10 cellular contexts compared by ENCODE assay signal in genomic region chr13:23159205-23159586, GRCh38. TPM values are rescaled to one million over a fixed set of nuclear protein-coding genes. Genes with fewer than 3 reads are reported as not detected.
DNase-seq lines count a peak whose midpoint lies in the region; ATAC-seq lines count a peak whose summit lies in the region.
"Had no signal": no experiment of that assay in that cellular context is flagged by ENCODE, and none has a peak within 500 bp of the region (broad histone marks: within the 10 kb centered on the region; RNA-seq: fewer than 3 reads in every experiment).

No MANE protein-coding gene starts in this region.

- H3K36me3 ChIP-seq in adipocyte (ENCODE audit: control insufficient read depth, insufficient read depth, low read length, severe bottlenecking) = no peaks in the 10 kb centered on the region

- H3K4me1 ChIP-seq in adipocyte (ENCODE audit: control insufficient read depth, insufficient read depth, low read length) = peaks cover 3% of the 10 kb centered on the region

- intact Hi-C loops in left colon (cut with DNase I, micrococcal nuclease) = no loop called here

- no peaks in the 10 kb centered on the region for H3K9me3 ChIP-seq in adipocyte (ENCODE audit: control insufficient read depth, low read length)

- peak; percentile 79 for DNase-seq in COLO668 (lab: John Stamatoyannopoulos, UW; ENCODE audit: unreplicated experiment)
- DNase-seq in adipocyte (ENCODE audit: low read depth) = peak; percentile 16
- peak; percentile 79 for DNase-seq in iPS-NIHi11 (ENCODE audit: low spot score)
- peak in 1 of 2 donors; percentile 55 for DNase-seq in stimulated activated effector memory CD8-positive, alpha-beta T cell treated with anti-CD3 and anti-CD28 coated beads, Interleukin-12 subunit alpha, Interleukin-12 subunit beta, amount 100 ng/mL, for 72 hours (ENCODE audit: low spot score in 2 of 2)
- no peak for DNase-seq in left colon
- DNase-seq in stimulated activated naive CD4-positive, alpha-beta T cell (lab: John Stamatoyannopoulos, UW) = no peak

- H3K27me3 ChIP-seq in adipocyte (replicated peaks; ENCODE audit: control insufficient read depth, insufficient read depth, low read length) = peaks cover 24% of the 10 kb centered on the region

- no peak overlapping the region for H3K9ac ChIP-seq in adipocyte (ENCODE audit: low read length)

- no peak overlapping the region for H3K4me3 Mint-ChIP-seq in stimulated activated effector memory CD8-positive, alpha-beta T cell treated with anti-CD3 and anti-CD28 coated beads, Interleukin-12 subunit alpha, Interleukin-12 subunit beta, amount 100 ng/mL, for 72 hours
- H3K4me3 Mint-ChIP-seq: IgD-negative memory B cell had no signal

- H3K36me3 Mint-ChIP-seq in stimulated activated effector memory CD8-positive, alpha-beta T cell treated with anti-CD3 and anti-CD28 coated beads, Interleukin-12 subunit alpha, Interleukin-12 subunit beta, amount 100 ng/mL, for 72 hours = no peaks in the 10 kb centered on the region
- H3K36me3 Mint-ChIP-seq: IgD-negative memory B cell had no signal

- peaks cover 6% of the 10 kb centered on the region for H3K4me1 Mint-ChIP-seq in stimulated activated effector memory CD8-positive, alpha-beta T cell treated with anti-CD3 and anti-CD28 coated beads, Interleukin-12 subunit alpha, Interleukin-12 subunit beta, amount 100 ng/mL, for 72 hours

- peak overlapping the region; percentile 68 for H3K4me3 ChIP-seq in adipocyte (ENCODE audit: low read length)

- peaks cover 3% of the 10 kb centered on the region for H3K9me3 Mint-ChIP-seq in stimulated activated effector memory CD8-positive, alpha-beta T cell treated with anti-CD3 and anti-CD28 coated beads, Interleukin-12 subunit alpha, Interleukin-12 subunit beta, amount 100 ng/mL, for 72 hours

- H3K27ac Mint-ChIP-seq in stimulated activated effector memory CD8-positive, alpha-beta T cell treated with anti-CD3 and anti-CD28 coated beads, Interleukin-12 subunit alpha, Interleukin-12 subunit beta, amount 100 ng/mL, for 72 hours = no peak overlapping the region
- H3K27ac Mint-ChIP-seq: IgD-negative memory B cell had no signal

- ATAC-seq in HG03175 (IDR thresholded peaks at IDR 0.05; ENCODE audit: unreplicated experiment) (peak; percentile 42), HG03432 (IDR thresholded peaks at IDR 0.05; ENCODE audit: unreplicated experiment) (no peak), left colon (no peak)
- ATAC-seq in stimulated activated effector memory CD8-positive, alpha-beta T cell treated with anti-CD3 and anti-CD28 coated beads, Interleukin-12 subunit alpha, Interleukin-12 subunit beta, amount 100 ng/mL, for 72 hours = peak; percentile 51

RNA-seq across cellular contexts. Expression of gene SGCG, which starts 21.6 kb away (rescaled TPM):
- total RNA-seq in left colon = under 1 TPM in 1 of 2 donors, not detected in 1; 0.36 TPM
- total RNA-seq: mononuclear cell had no signal

Comparison
In these comparisons a context has a peak if more than half of its experiments do, and no peak if none do; other contexts are left out.
1. DNase-seq: peak in COLO668 (single experiment), adipocyte (single experiment) and iPS-NIHi11 (single experiment); none in left colon (0 of 2) and stimulated activated naive CD4-positive, alpha-beta T cell (0 of 6).
2. ATAC-seq: peak in HG03175 (single experiment) and stimulated activated effector memory CD8-positive, alpha-beta T cell treated with anti-CD3 and anti-CD28 coated beads, Interleukin-12 subunit alpha, Interleukin-12 subunit beta, amount 100 ng/mL, for 72 hours (single experiment); none in HG03432 (single experiment) and left colon (single experiment).